20 cellular contexts compared by ENCODE assay signal in genomic region chr12:34297126-34297789, GRCh38.
DNase-seq lines count a peak whose midpoint lies in the region; ATAC-seq and TF ChIP-seq lines count a peak whose summit lies in the region.
"Had no signal": no experiment of that assay in that cellular context is flagged by ENCODE, and none has a peak within 500 bp of the region (broad histone marks: within the 10 kb centered on the region; RNA-seq: fewer than 3 reads in every experiment).

No MANE protein-coding gene starts in this region.

- H3K27ac ChIP-seq in left ventricle myocardium inferior (replicated peaks) (no peak overlapping the region), aorta (ENCODE audit: low read depth in 1 of 2, low read length in 2 of 2) (no peak overlapping the region)
- H3K27ac ChIP-seq: A549, RWPE1 had no signal

- no peaks in the 10 kb centered on the region for H3K4me1 ChIP-seq in left ventricle myocardium inferior
- no peaks in the 10 kb centered on the region for H3K4me1 ChIP-seq in aorta (ENCODE audit: control insufficient read depth in 1 of 2, insufficient read depth in 2 of 2, low read length in 2 of 2)
- H3K4me1 ChIP-seq: A549 had no signal

- TF ChIP-seq CTCF in left ventricle myocardium inferior (IDR thresholded peaks at IDR 0.05; ENCODE audit: borderline replicate concordance) = no peak

- peaks cover 50% of the 10 kb centered on the region for H3K27me3 ChIP-seq in left ventricle myocardium inferior (ENCODE audit: low read depth)
- H3K27me3 ChIP-seq in aorta (ENCODE audit: control insufficient read depth in 1 of 2, insufficient read depth in 2 of 2, low read length in 1 of 2) = no peaks in the 10 kb centered on the region

- H3K36me3 ChIP-seq in left ventricle myocardium inferior (no peaks in the 10 kb centered on the region), aorta (ENCODE audit: control insufficient read depth in 1 of 2, insufficient read depth in 2 of 2, low read length in 1 of 2) (no peaks in the 10 kb centered on the region)

- H3K9me3 ChIP-seq in left ventricle myocardium inferior (replicated peaks) (peaks cover 15% of the 10 kb centered on the region), aorta (ENCODE audit: control insufficient read depth, low read length) (no peaks in the 10 kb centered on the region)
- H3K9me3 ChIP-seq: A549 had no signal

- DNase-seq in Right ventricle myocardium inferior (ENCODE audit: missing footprints) (peak; percentile 25), left ventricle myocardium inferior (no peak), cardiac septum (ENCODE audit: low spot score) (peak; percentile 44), mesenteric fat pad (ENCODE audit: low spot score) (peak; percentile 55), aorta (peak; percentile 19 to 43), NCI-H2171 treated with DMSO at 0.1 percent for 48 hours (lab: John Stamatoyannopoulos, UW) (no peak)
- DNase-seq in stimulated activated CD4-positive, alpha-beta T cell treated with anti-CD3 and anti-CD28 coated beads, Interleukin-12 subunit alpha, Interleukin-12 subunit beta, amount 100 ng/mL, for 4 hours = no peak
- DNase-seq: COR-L47; DMS79; Kasumi-1; NCI-H1048; NCI-H1417 treated with DMSO at 0.1 percent for 48 hours; NCI-H187; NCI-H226; NCI-H510A treated with DMSO at 0.1 percent for 48 hours; NCI-H748 treated with DMSO at 0.1 percent for 48 hours; NK-92 treated with Interleukin-12 subunit alpha and Interleukin-12 subunit beta, amount 100 ng/mL, for 24 hours had no signal

- WGBS in aorta, 2 donors = 60 to 61% methylated on average over 18 of the region's 18 CpGs

- H3K4me3 ChIP-seq in left ventricle myocardium inferior (no peak overlapping the region), aorta (ENCODE audit: low read length in 2 of 2) (no peak overlapping the region)
- H3K4me3 ChIP-seq: A549 had no signal

- intact Hi-C loops in Right ventricle myocardium inferior (cut with DNase I) = no loop called here
- intact Hi-C loops in left ventricle myocardium inferior (cut with micrococcal nuclease) = no loop called here
- intact Hi-C loops in cardiac septum (cut with DNase I) = no loop called here
- intact Hi-C loops in aorta (cut with DNase I) = no loop called here

- ATAC-seq in Right ventricle myocardium inferior = no peak
- no peak for ATAC-seq in aorta (ENCODE audit: low FRiP score)
- ATAC-seq in HG03196 (IDR thresholded peaks at IDR 0.05; ENCODE audit: unreplicated experiment) = no peak
- ATAC-seq: A549 had no signal

Comparison
In these comparisons a context has a peak if more than half of its experiments do, and no peak if none do; other contexts are left out.
1. DNase-seq: peak in Right ventricle myocardium inferior (single experiment), cardiac septum (single experiment), mesenteric fat pad (single experiment) and aorta (2 of 2); none in left ventricle myocardium inferior (single experiment), NCI-H2171 treated with DMSO at 0.1 percent for 48 hours (single experiment) and stimulated activated CD4-positive, alpha-beta T cell treated with anti-CD3 and anti-CD28 coated beads, Interleukin-12 subunit alpha, Interleukin-12 subunit beta, amount 100 ng/mL, for 4 hours (single experiment).